30 cellular contexts compared by ENCODE assay signal in the genomic region with DNA sequence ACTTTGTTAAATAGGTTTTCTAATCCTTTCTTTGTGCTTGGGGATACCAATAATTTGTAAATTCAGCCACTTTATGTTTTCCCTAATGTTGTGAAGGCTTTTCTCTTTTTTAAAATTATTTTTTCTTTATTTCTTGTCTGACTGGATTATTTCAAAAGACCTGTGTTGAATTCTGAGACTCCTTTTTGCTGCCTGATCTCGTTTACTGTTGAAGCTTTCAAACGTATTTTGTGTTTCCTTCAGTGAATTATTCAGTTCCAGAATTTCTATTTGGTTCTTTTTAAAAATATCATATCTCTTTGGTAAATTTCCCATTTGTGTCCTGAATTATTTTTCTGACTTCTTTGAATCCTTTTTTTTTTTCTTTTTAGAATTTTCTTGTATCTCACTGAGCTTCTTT.
"Had no signal": no experiment of that assay in that cellular context is flagged by ENCODE, and none has a peak within 500 bp of the region (broad histone marks: within the 10 kb centered on the region; RNA-seq: fewer than 3 reads in every experiment).

No MANE protein-coding gene starts in this region.

- H3K27me3 ChIP-seq: adrenal gland, ascending aorta, breast epithelium, cardiac muscle cell, esophagus muscularis mucosa, foreskin keratinocyte, gastrocnemius medialis, heart left ventricle had no signal

- H3K4me3 ChIP-seq: adrenal gland, ascending aorta, breast epithelium, cardiac muscle cell, esophagus muscularis mucosa, gastrocnemius medialis, heart left ventricle had no signal

- H3K36me3 ChIP-seq: adrenal gland, ascending aorta, breast epithelium, cardiac muscle cell, esophagus muscularis mucosa, gastrocnemius medialis, heart left ventricle, WERI-Rb-1 had no signal

- H3K4me1 ChIP-seq: adrenal gland, ascending aorta, breast epithelium, esophagus muscularis mucosa, gastrocnemius medialis, heart left ventricle had no signal

- DNase-seq: activated B cell treated with CpG ODN at 0.5 μM for 24 hours; activated CD4-positive, alpha-beta T cell treated with anti-CD3 and anti-CD28 coated beads for 48 hours; activated CD4-positive, alpha-beta T cell treated with anti-CD3 and anti-CD28 coated beads, Interleukin-2, amount 50 U/mL, for 1 hour; activated CD4-positive, alpha-beta T cell treated with anti-CD3 and anti-CD28 coated beads, Interleukin-2, amount 50 U/mL, for 48 hours; activated CD8-positive, alpha-beta memory T cell treated with anti-CD3 and anti-CD28 coated beads for 24 hours; activated CD8-positive, alpha-beta T cell treated with anti-CD3 and anti-CD28 coated beads for 36 hours; activated effector memory CD4-positive, alpha-beta T cell treated with Interleukin-2 at 50 U/mL for 16 hours; activated gamma-delta T cell treated with Interleukin-2 at 50 U/mL for 16 hours; activated naive CD4-positive, alpha-beta T cell treated with anti-CD3 and anti-CD28 coated beads, Interleukin-2, amount 50 U/mL, for 16 hours; activated naive CD4-positive, alpha-beta T cell treated with Interleukin-2 at 50 U/mL for 16 hours; activated T-cell treated with anti-CD3 and anti-CD28 coated beads, Interleukin-2, amount 50 U/mL, for 4 hours; adrenal gland; cortex of kidney; dermis blood vessel endothelial cell; effector CD4-positive, alpha-beta T cell; effector memory CD8-positive, alpha-beta T cell; erythroblast; foreskin keratinocyte; gastrocnemius medialis; glutamatergic neuron; heart left ventricle; hypothalamus; T1000; WERI-Rb-1 had no signal

- ATAC-seq: activated CD4-positive, CD25-positive, alpha-beta regulatory T cell treated with anti-CD3 and anti-CD28 coated beads, Interleukin-2, amount 50 U/mL, for 24 hours; activated CD8-positive, alpha-beta T cell treated with anti-CD3 and anti-CD28 coated beads for 36 hours; activated T-cell treated with anti-CD3 and anti-CD28 coated beads, Interleukin-2, amount 50 U/mL, for 4 hours; activated T-helper 17 cell treated with anti-CD3 and anti-CD28 coated beads, Interleukin-2, amount 50 U/mL, for 72 hours; effector memory CD8-positive, alpha-beta T cell; foreskin keratinocyte; gastrocnemius medialis; heart left ventricle had no signal

- H3K27ac ChIP-seq: adrenal gland, ascending aorta, breast epithelium, cardiac muscle cell, esophagus muscularis mucosa, foreskin keratinocyte, gastrocnemius medialis, heart left ventricle, WERI-Rb-1 had no signal
